In the genomic region with DNA sequence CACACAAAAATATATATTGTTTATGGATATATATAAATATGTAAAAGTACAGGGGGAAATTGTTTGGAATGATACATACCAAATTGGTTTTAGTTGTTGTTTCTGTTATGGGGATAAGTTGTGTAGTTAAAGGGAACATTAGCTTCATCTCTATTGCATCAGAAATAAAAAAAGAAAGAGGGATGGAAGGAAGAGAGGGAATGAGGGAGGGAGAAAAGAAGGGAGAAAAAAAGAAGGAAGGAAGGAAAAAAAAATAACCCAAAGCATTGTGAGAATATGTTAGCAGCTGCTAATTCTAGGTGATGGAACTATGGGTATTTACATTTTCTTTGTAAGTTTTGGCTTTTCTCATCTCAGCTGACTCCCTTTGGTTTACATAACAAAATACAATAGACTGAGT, we compare ENCODE assay signal across 19 cellular contexts.
DNase-seq lines count a peak whose midpoint lies in the region; TF ChIP-seq lines count a peak whose summit lies in the region.
"Had no signal": no experiment of that assay in that cellular context is flagged by ENCODE, and none has a peak within 500 bp of the region (broad histone marks: within the 10 kb centered on the region; RNA-seq: fewer than 3 reads in every experiment).

No MANE protein-coding gene starts in this region.

- H3K27me3 ChIP-seq in GM06990 (replicated peaks; ENCODE audit: control insufficient read depth, insufficient read depth, low read length) = no peaks in the 10 kb centered on the region
- H3K27me3 ChIP-seq in effector memory CD4-positive, alpha-beta T cell (replicated peaks; ENCODE audit: control insufficient read depth, insufficient read depth, low read length, poor library complexity, severe bottlenecking) = no peaks in the 10 kb centered on the region
- H3K27me3 ChIP-seq: BLaER1 had no signal

- H3K36me3 ChIP-seq in GM06990 (ENCODE audit: control insufficient read depth, insufficient read depth, low read length) = no peaks in the 10 kb centered on the region
- no peaks in the 10 kb centered on the region for H3K36me3 ChIP-seq in effector memory CD4-positive, alpha-beta T cell (ENCODE audit: control insufficient read depth, insufficient read depth, low read length)
- H3K36me3 ChIP-seq: BLaER1 had no signal

- peak overlapping the region; percentile 68 for H3K4me3 Mint-ChIP-seq in T-helper 1 cell treated with Interleukin-12 subunit alpha and Interleukin-12 subunit beta and Interleukin-4 antibody, amounts not matched to agents 30 μg/mL and 1 μg/mL, for 36 hours

- H3K4me1 ChIP-seq in effector memory CD4-positive, alpha-beta T cell (ENCODE audit: control insufficient read depth, insufficient read depth, low read length, poor library complexity, severe bottlenecking) = peaks cover 12% of the 10 kb centered on the region
- H3K4me1 ChIP-seq: BLaER1 had no signal

- H3K27ac ChIP-seq in effector memory CD4-positive, alpha-beta T cell (ENCODE audit: insufficient read depth, low read length, poor library complexity, severe bottlenecking) = peak overlapping the region; percentile 28
- H3K27ac ChIP-seq: 22Rv1, BLaER1 had no signal

- H3K36me3 Mint-ChIP-seq in T-helper 1 cell treated with Interleukin-12 subunit alpha and Interleukin-12 subunit beta and Interleukin-4 antibody, amounts not matched to agents 30 μg/mL and 1 μg/mL, for 36 hours (ENCODE audit: low read depth) = peaks cover 18% of the 10 kb centered on the region

- TF ChIP-seq CTCF in GM06990 (IDR thresholded peaks at IDR 0.05; ENCODE audit: insufficient read depth, low read length, poor library complexity, severe bottlenecking) (no peak), GM20000 (IDR thresholded peaks at IDR 0.05; ENCODE audit: extremely low read depth, missing control alignments) (no peak)

- peaks cover 12% of the 10 kb centered on the region for H3K9me3 Mint-ChIP-seq in T-helper 1 cell treated with Interleukin-12 subunit alpha and Interleukin-12 subunit beta and Interleukin-4 antibody, amounts not matched to agents 30 μg/mL and 1 μg/mL, for 36 hours

- H3K4me1 Mint-ChIP-seq in T-helper 1 cell treated with Interleukin-12 subunit alpha and Interleukin-12 subunit beta and Interleukin-4 antibody, amounts not matched to agents 30 μg/mL and 1 μg/mL, for 36 hours (ENCODE audit: low read depth) = peaks cover 52% of the 10 kb centered on the region

- peak overlapping the region; percentile 37 for H3K4me3 ChIP-seq in GM06990 (replicated peaks; ENCODE audit: low read depth, low read length)
- no peak overlapping the region for H3K4me3 ChIP-seq in effector memory CD4-positive, alpha-beta T cell (ENCODE audit: insufficient read depth, low read depth, low read length, poor library complexity, severe bottlenecking)
- H3K4me3 ChIP-seq: BLaER1 had no signal

- H3K9me3 ChIP-seq in effector memory CD4-positive, alpha-beta T cell (ENCODE audit: control insufficient read depth, low read length) = no peaks in the 10 kb centered on the region
- H3K9me3 ChIP-seq: BLaER1 had no signal

- H3K27ac Mint-ChIP-seq in T-helper 1 cell treated with Interleukin-12 subunit alpha and Interleukin-12 subunit beta and Interleukin-4 antibody, amounts not matched to agents 30 μg/mL and 1 μg/mL, for 36 hours = peak overlapping the region; percentile 37

- H3K27me3 Mint-ChIP-seq in T-helper 1 cell treated with Interleukin-12 subunit alpha and Interleukin-12 subunit beta and Interleukin-4 antibody, amounts not matched to agents 30 μg/mL and 1 μg/mL, for 36 hours (ENCODE audit: low read depth) = no peaks in the 10 kb centered on the region

- no peak for DNase-seq in T-helper 1 cell
- DNase-seq in GM06990 (ENCODE audit: extremely low read depth, insufficient read length) = no peak
- DNase-seq in OCI-M1 (lab: John Stamatoyannopoulos, UW) = peak; percentile 41
- DNase-seq in effector memory CD4-positive, alpha-beta T cell = no peak
- no peak for DNase-seq in GM20000 (ENCODE audit: low spot score)
- no peak for DNase-seq in glomerular visceral epithelial cell (ENCODE audit: extremely low spot score)
- DNase-seq in CD1c-positive myeloid dendritic cell (ENCODE audit: extremely low spot score) = no peak
- DNase-seq: COR-L47; DMS153; NCI-H1092 treated with DMSO at 0.1 percent for 48 hours; NCI-H1694; NCI-H2107; NCI-H226; NCI-H69; NK-92 treated with Interleukin-12 subunit alpha and Interleukin-12 subunit beta, amount 100 ng/mL, for 24 hours; PC-3 had no signal
